In the genomic region with DNA sequence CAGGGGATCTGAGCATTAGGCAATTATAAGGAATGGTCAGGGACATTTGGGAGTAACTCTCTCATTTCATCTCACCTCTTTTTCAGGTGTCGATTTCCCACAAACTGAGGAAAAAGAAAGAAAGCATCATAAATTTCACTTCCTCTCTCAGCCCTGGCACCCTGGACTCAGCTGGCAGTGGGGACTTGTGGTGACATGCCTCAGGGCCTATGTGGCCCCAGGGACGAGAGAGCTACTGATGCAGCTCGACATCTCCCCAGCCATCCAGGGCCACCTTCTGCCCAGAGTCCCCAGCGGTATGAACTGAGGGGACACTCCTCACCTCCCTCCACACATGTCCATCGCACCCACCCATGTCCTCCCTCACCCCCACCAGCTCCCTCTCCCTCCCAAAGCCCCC, we compare ENCODE assay signal across 12 cellular contexts. TPM values are rescaled to one million over a fixed set of nuclear protein-coding genes. Genes with fewer than 3 reads are reported as not detected.
DNase-seq lines count a peak whose midpoint lies in the region; ATAC-seq and TF ChIP-seq lines count a peak whose summit lies in the region.
"Had no signal": no experiment of that assay in that cellular context is flagged by ENCODE, and none has a peak within 500 bp of the region (broad histone marks: within the 10 kb centered on the region; RNA-seq: fewer than 3 reads in every experiment).

No MANE protein-coding gene starts in this region.

- DNase-seq in Right ventricle myocardium inferior (ENCODE audit: missing footprints) = peak; percentile 68
- no peak for DNase-seq in cardiac septum (ENCODE audit: low spot score)
- DNase-seq in MV-4-11 (lab: John Stamatoyannopoulos, UW) = peak; percentile 64
- DNase-seq in left kidney (ENCODE audit: low read depth, low spot score) = peak; percentile 12
- DNase-seq in upper lobe of right lung = no peak
- no peak for DNase-seq in NCI-H2171 (lab: John Stamatoyannopoulos, UW)
- no peak for DNase-seq in WERI-Rb-1
- DNase-seq: AML-193, anterior cingulate cortex, NCI-H1694 treated with DMSO at 0.1 percent for 48 hours had no signal

- peaks cover 79% of the 10 kb centered on the region for H3K4me1 ChIP-seq in upper lobe of right lung

- ATAC-seq in Right ventricle myocardium inferior (no peak), upper lobe of right lung (no peak), HG02571 (IDR thresholded peaks at IDR 0.05; ENCODE audit: unreplicated experiment) (no peak)

- intact Hi-C loops in Right ventricle myocardium inferior (cut with DNase I) (no loop called here), cardiac septum (cut with DNase I) (no loop called here), upper lobe of right lung (cut with DNase I) (no loop called here)

- H3K27ac ChIP-seq in upper lobe of right lung (peak overlapping the region; percentile 58), WERI-Rb-1 (no peak overlapping the region)
- H3K27ac ChIP-seq: VCaP had no signal

- H3K4me3 ChIP-seq in upper lobe of right lung (no peak overlapping the region), WERI-Rb-1 (ENCODE audit: low read depth, low read length) (no peak overlapping the region)

- H3K36me3 ChIP-seq in upper lobe of right lung (peaks cover 86% of the 10 kb centered on the region), WERI-Rb-1 (peaks cover 14% of the 10 kb centered on the region)

- H3K9me3 ChIP-seq in upper lobe of right lung (no peaks in the 10 kb centered on the region), WERI-Rb-1 (ENCODE audit: severe bottlenecking) (no peaks in the 10 kb centered on the region)

- TF ChIP-seq CTCF in upper lobe of right lung (IDR thresholded peaks at IDR 0.05) = no peak
- TF ChIP-seq CTCF in WERI-Rb-1 (IDR thresholded peaks at IDR 0.05; ENCODE audit: low read depth, low read length) = no peak

- H3K27me3 ChIP-seq in upper lobe of right lung (no peaks in the 10 kb centered on the region), WERI-Rb-1 (ENCODE audit: insufficient read depth, low read depth, severe bottlenecking) (no peaks in the 10 kb centered on the region)

RNA-seq across cellular contexts. Expression of gene TNFRSF1A, which starts 11.7 kb away (rescaled TPM):
- 59.8 TPM for total RNA-seq in Right ventricle myocardium inferior
- total RNA-seq in cardiac septum = 60.0 TPM
- total RNA-seq in upper lobe of right lung = 185 TPM

RNA-seq across cellular contexts. Expression of gene PLEKHG6, which starts 19.7 kb away (rescaled TPM):
- total RNA-seq in Right ventricle myocardium inferior (0.49 TPM), cardiac septum (0.30 TPM), upper lobe of right lung (5.1 TPM)

RNA-seq across cellular contexts. Expression of gene SCNN1A, which starts 45.2 kb away (rescaled TPM):
- total RNA-seq in Right ventricle myocardium inferior (0.46 TPM), cardiac septum (0.46 TPM), upper lobe of right lung (199 TPM)

RNA-seq across cellular contexts. Expression of gene LTBR, which starts 53.8 kb away (rescaled TPM):
- 34.3 TPM for total RNA-seq in Right ventricle myocardium inferior
- 29.4 TPM for total RNA-seq in cardiac septum
- total RNA-seq in upper lobe of right lung = 156 TPM

Comparison
In these comparisons a context has a peak if more than half of its experiments do, and no peak if none do; other contexts are left out.
1. DNase-seq: peak in Right ventricle myocardium inferior (single experiment), MV-4-11 (single experiment) and left kidney (single experiment); none in cardiac septum (single experiment), upper lobe of right lung (single experiment), NCI-H2171 (single experiment) and WERI-Rb-1 (single experiment).
2. RNA of gene SCNN1A, which starts 45.2 kb away (total RNA-seq): 199 TPM in upper lobe of right lung (single experiment); 0.46 TPM in Right ventricle myocardium inferior (single experiment) and 0.46 TPM in cardiac septum (single experiment); every median in the first group is over 100 times any median in the second.